ENCODE assay signal across 32 cellular contexts in genomic region chr5:171882118-171882517, GRCh38.
DNase-seq lines count a peak whose midpoint lies in the region; ATAC-seq and TF ChIP-seq lines count a peak whose summit lies in the region.
"Had no signal": no experiment of that assay in that cellular context is flagged by ENCODE, and none has a peak within 500 bp of the region (broad histone marks: within the 10 kb centered on the region; RNA-seq: fewer than 3 reads in every experiment).

No MANE protein-coding gene starts in this region.

- H3K4ac ChIP-seq in trophoblast cell (ENCODE audit: low read depth, low read length), result no peak overlapping the region

- no peak overlapping the region for H3K23ac ChIP-seq in trophoblast cell (ENCODE audit: low read length)

- H3K36me3 Mint-ChIP-seq in activated T-cell treated with anti-CD3 and anti-CD28 coated beads, Interleukin-2, amount 50 U/mL, for 72 hours (ENCODE audit: insufficient read depth in 2 of 2), result peaks cover 4 to 15% of the 10 kb centered on the region in 2 donors

- peak overlapping the region; percentile 56 for H3K27ac Mint-ChIP-seq in activated T-cell treated with anti-CD3 and anti-CD28 coated beads, Interleukin-2, amount 50 U/mL, for 72 hours
- H3K27ac Mint-ChIP-seq: HFFc6; immature natural killer cell; naive thymus-derived CD8-positive, alpha-beta T cell had no signal

- no peak overlapping the region for H4K91ac ChIP-seq in trophoblast cell (ENCODE audit: low read depth, low read length)

- TF ChIP-seq POLR2A in tibial nerve (IDR thresholded peaks at IDR 0.05), result no peak

- ATAC-seq in activated T-cell treated with anti-CD3 and anti-CD28 coated beads, Interleukin-2, amount 50 U/mL, for 72 hours (replicated peaks in 1 of 2), result peak in 1 of 2 donors; percentile 71
- ATAC-seq in left lobe of liver, result peak; percentile 52
- ATAC-seq: left cardiac atrium; naive thymus-derived CD8-positive, alpha-beta T cell; sciatic nerve; SK-N-SH treated with all-trans-retinoic acid at 6 μM for 48 hours had no signal

- H3K9me3 ChIP-seq in tibial nerve (no peaks in the 10 kb centered on the region), trophoblast cell (ENCODE audit: insufficient read depth, low read depth, low read length) (no peaks in the 10 kb centered on the region)
- H3K9me3 ChIP-seq: BE2C, colonic mucosa, prostate gland, transverse colon had no signal

- H3K18ac ChIP-seq in trophoblast cell (ENCODE audit: low read length), result no peak overlapping the region

- H2AK5ac ChIP-seq in trophoblast cell (ENCODE audit: low read length), result no peak overlapping the region

- H2AFZ ChIP-seq in trophoblast cell (ENCODE audit: insufficient read depth, low read length, poor library complexity), result no peak overlapping the region
- H2AFZ ChIP-seq: GM23248 had no signal

- H3K27me3 ChIP-seq in tibial nerve, result no peaks in the 10 kb centered on the region
- H3K27me3 ChIP-seq in trophoblast cell (ENCODE audit: insufficient read depth, low read length), result no peaks in the 10 kb centered on the region
- H3K27me3 ChIP-seq: BE2C, colonic mucosa, transverse colon had no signal

- H3K14ac ChIP-seq in trophoblast cell (ENCODE audit: low read length), result no peak overlapping the region

- no peak for TF ChIP-seq EP300 in tibial nerve (IDR thresholded peaks at IDR 0.05)

- H3K4me2 ChIP-seq in trophoblast cell (ENCODE audit: low read length), result no peak overlapping the region

- H3K36me3 ChIP-seq in tibial nerve (peaks cover 0 to 12% (median 2%) of the 10 kb centered on the region in 3 donors), trophoblast cell (ENCODE audit: control insufficient read depth in 1 of 2, insufficient read depth in 2 of 2, low read length in 2 of 2) (peaks cover 5 to 6% of the 10 kb centered on the region in 2 experiments)
- H3K36me3 ChIP-seq: prostate gland had no signal

- no peaks in the 10 kb centered on the region for H3K79me2 ChIP-seq in trophoblast cell (ENCODE audit: control insufficient read depth, insufficient read depth, low read length, poor library complexity)

- H2BK120ac ChIP-seq in trophoblast cell (ENCODE audit: insufficient read depth, low read length, poor library complexity), result no peak overlapping the region

- H2BK12ac ChIP-seq in trophoblast cell (ENCODE audit: low read length), result no peak overlapping the region

- H3K9ac ChIP-seq in trophoblast cell (ENCODE audit: low read length), result no peak overlapping the region
- H3K9ac ChIP-seq: GM23248 had no signal

- DNase-seq in activated T-cell treated with anti-CD3 and anti-CD28 coated beads for 24 hours (ENCODE audit: low read depth), result peak; percentile 17
- no peak for DNase-seq in activated T-cell treated with anti-CD3 and anti-CD28 coated beads for 4 hours
- DNase-seq in activated T-cell treated with anti-CD3 and anti-CD28 coated beads, Interleukin-2, amount 50 U/mL, for 72 hours, result peak in 1 of 2 donors; percentile 5
- no peak for DNase-seq in left lobe of liver (ENCODE audit: low spot score)
- peak; percentile 12 to 14 for DNase-seq in stimulated activated CD4-positive, alpha-beta T cell treated with anti-CD3 and anti-CD28 coated beads, Interleukin-4, amount 100 ng/mL, for 4 hours
- no peak for DNase-seq in tibial nerve (ENCODE audit: low spot score in 2 of 2)
- no peak for DNase-seq in trophoblast cell
- no peak for DNase-seq in iPS-NIHi11 (ENCODE audit: low spot score)
- DNase-seq: activated CD8-positive, alpha-beta memory T cell treated with anti-CD3 and anti-CD28 coated beads, Interleukin-2, amount 50 U/mL, for 48 hours; activated gamma-delta T cell; anterior cingulate cortex; BE2C; colonic mucosa; effector CD8-positive, alpha-beta T cell; GM23248; HFFc6; hypothalamus; immature natural killer cell; IMR-90; left cardiac atrium; MV-4-11; naive thymus-derived CD8-positive, alpha-beta T cell; NCI-H1436; NCI-H2081; NCI-H69; occipital lobe; Right ventricle myocardium superior; transverse colon had no signal

- H3K79me1 ChIP-seq in trophoblast cell (ENCODE audit: low read length), result no peaks in the 10 kb centered on the region

- H3K4me3 Mint-ChIP-seq in activated T-cell treated with anti-CD3 and anti-CD28 coated beads, Interleukin-2, amount 50 U/mL, for 72 hours, result no peak overlapping the region
- H3K4me3 Mint-ChIP-seq: HFFc6; immature natural killer cell; naive thymus-derived CD8-positive, alpha-beta T cell had no signal

- H3K4me3 ChIP-seq in tibial nerve, result no peak overlapping the region
- H3K4me3 ChIP-seq in trophoblast cell (ENCODE audit: low read depth, low read length), result no peak overlapping the region
- H3K4me3 ChIP-seq: colonic mucosa, GM23248, prostate gland, transverse colon had no signal

- WGBS in tibial nerve, 2 donors, result 80% methylated on average over 4 of the region's 4 CpGs
- no CpG with 5 or more reads among the region's 4 CpGs for WGBS in trophoblast cell (ENCODE audit: extremely low coverage, insufficient coverage, insufficient read length)

- no peak overlapping the region for H4K12ac ChIP-seq in trophoblast cell (ENCODE audit: low read depth, low read length)

- H3K9me3 Mint-ChIP-seq in activated T-cell treated with anti-CD3 and anti-CD28 coated beads, Interleukin-2, amount 50 U/mL, for 72 hours, result no peaks in the 10 kb centered on the region
- H3K9me3 Mint-ChIP-seq: HFFc6; immature natural killer cell; naive thymus-derived CD8-positive, alpha-beta T cell had no signal

- H3K27ac ChIP-seq in tibial nerve, result no peak overlapping the region
- no peak overlapping the region for H3K27ac ChIP-seq in trophoblast cell (ENCODE audit: low read depth, low read length)
- H3K27ac ChIP-seq: colonic mucosa, epithelial cell of prostate, GM23248, prostate gland, transverse colon had no signal

- no peak for TF ChIP-seq CTCF in tibial nerve (IDR thresholded peaks at IDR 0.05)

- H3K27me3 Mint-ChIP-seq in activated T-cell treated with anti-CD3 and anti-CD28 coated beads, Interleukin-2, amount 50 U/mL, for 72 hours (ENCODE audit: low read depth), result no peaks in the 10 kb centered on the region
- H3K27me3 Mint-ChIP-seq: naive thymus-derived CD8-positive, alpha-beta T cell had no signal

- H2BK5ac ChIP-seq in trophoblast cell (ENCODE audit: low read depth, low read length, poor library complexity), result no peak overlapping the region

- H4K8ac ChIP-seq in trophoblast cell (ENCODE audit: low read depth, low read length), result no peak overlapping the region

- H3K4me1 ChIP-seq in tibial nerve, result no peaks in the 10 kb centered on the region
- H3K4me1 ChIP-seq in trophoblast cell (ENCODE audit: control insufficient read depth in 1 of 2, insufficient read depth in 2 of 2, low read length in 2 of 2), result no peaks in the 10 kb centered on the region
- H3K4me1 ChIP-seq: BE2C, colonic mucosa, prostate gland, transverse colon had no signal

- H3K4me1 Mint-ChIP-seq in activated T-cell treated with anti-CD3 and anti-CD28 coated beads, Interleukin-2, amount 50 U/mL, for 72 hours (ENCODE audit: low read depth), result peaks cover 20% of the 10 kb centered on the region
- H3K4me1 Mint-ChIP-seq: immature natural killer cell had no signal

Comparison
In these comparisons a context has a peak if more than half of its experiments do, and no peak if none do; other contexts are left out.
1. DNase-seq: peak in activated T-cell treated with anti-CD3 and anti-CD28 coated beads for 24 hours (single experiment) and stimulated activated CD4-positive, alpha-beta T cell treated with anti-CD3 and anti-CD28 coated beads, Interleukin-4, amount 100 ng/mL, for 4 hours (2 of 2); none in activated T-cell treated with anti-CD3 and anti-CD28 coated beads for 4 hours (single experiment), left lobe of liver (single experiment), tibial nerve (0 of 2), trophoblast cell (0 of 2) and iPS-NIHi11 (single experiment).